18 cellular contexts compared by ENCODE assay signal in the genomic region with DNA sequence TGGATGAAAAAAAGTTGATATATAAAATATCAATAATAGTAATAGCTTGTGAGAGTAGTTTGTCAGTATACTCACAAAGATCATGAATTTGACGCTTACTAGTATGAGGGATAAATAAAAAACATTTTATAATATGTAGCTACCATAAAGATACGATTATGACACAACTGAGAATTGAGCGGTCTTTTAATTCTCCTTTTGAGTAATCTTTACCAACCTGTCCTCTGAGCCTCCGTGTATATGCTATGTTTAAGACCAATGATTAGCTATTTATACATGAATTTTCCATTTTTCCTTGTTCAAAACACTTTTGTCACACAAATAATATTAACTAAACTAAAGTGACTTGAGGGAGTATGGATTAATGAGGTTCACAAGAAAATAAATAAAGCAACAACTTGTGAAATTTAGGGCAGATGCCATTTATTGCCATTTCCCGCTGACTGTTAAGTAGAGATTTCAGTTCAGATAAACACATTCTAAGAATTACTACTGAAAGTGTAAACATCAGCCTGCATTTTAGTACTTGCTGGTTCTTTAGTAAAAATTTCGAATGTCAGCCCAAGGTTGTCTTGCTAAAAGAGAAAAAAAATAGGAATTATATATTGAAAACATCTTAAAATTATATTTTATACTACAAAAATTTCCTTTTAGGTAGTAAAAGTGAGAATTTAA. TPM values are rescaled to one million over a fixed set of nuclear protein-coding genes. Genes with fewer than 3 reads are reported as not detected.
DNase-seq lines count a peak whose midpoint lies in the region; ATAC-seq and TF ChIP-seq lines count a peak whose summit lies in the region.
"Had no signal": no experiment of that assay in that cellular context is flagged by ENCODE, and none has a peak within 500 bp of the region (broad histone marks: within the 10 kb centered on the region; RNA-seq: fewer than 3 reads in every experiment).

No MANE protein-coding gene starts in this region.

- H3K9me3 ChIP-seq in uterus, result no peaks in the 10 kb centered on the region
- H3K9me3 ChIP-seq: BLaER1 had no signal

- H3K4me1 ChIP-seq in uterus, result no peaks in the 10 kb centered on the region

- H3K27ac ChIP-seq in uterus, result no peak overlapping the region
- H3K27ac ChIP-seq: BLaER1, SK-N-MC had no signal

- H3K4me1 Mint-ChIP-seq in activated CD8-positive, alpha-beta memory T cell treated with anti-CD3 and anti-CD28 coated beads, Interleukin-2, amount 10 ng/mL, durations not matched to agents 7 days and 5 days, result peaks cover 20% of the 10 kb centered on the region
- H3K4me1 Mint-ChIP-seq in activated T-helper 2 cell treated with anti-CD3 and anti-CD28 coated beads, Interferon-gamma antibody, Interleukin-2, Interleukin-4, amounts not matched to agents 10 μg/mL and 5 μg/mL and 100 μg/mL, durations not matched to agents 14 hours and 24 hours and 36 hours (ENCODE audit: low read depth), result peaks cover 67% of the 10 kb centered on the region

- no peak for TF ChIP-seq CTCF in uterus (IDR thresholded peaks at IDR 0.05)

- H3K4me3 Mint-ChIP-seq in activated CD8-positive, alpha-beta memory T cell treated with anti-CD3 and anti-CD28 coated beads, Interleukin-2, amount 10 ng/mL, durations not matched to agents 7 days and 5 days, result no peak overlapping the region
- H3K4me3 Mint-ChIP-seq in activated T-helper 2 cell treated with anti-CD3 and anti-CD28 coated beads, Interferon-gamma antibody, Interleukin-2, Interleukin-4, amounts not matched to agents 10 μg/mL and 5 μg/mL and 100 μg/mL, durations not matched to agents 14 hours and 24 hours and 36 hours (ENCODE audit: low read depth), result peak overlapping the region; percentile 56
- H3K4me3 Mint-ChIP-seq: CD4-positive, CD25-positive, alpha-beta regulatory T cell had no signal

- H3K27ac Mint-ChIP-seq in activated CD8-positive, alpha-beta memory T cell treated with anti-CD3 and anti-CD28 coated beads, Interleukin-2, amount 10 ng/mL, durations not matched to agents 7 days and 5 days, result no peak overlapping the region
- peak overlapping the region; percentile 83 for H3K27ac Mint-ChIP-seq in activated T-helper 2 cell treated with anti-CD3 and anti-CD28 coated beads, Interferon-gamma antibody, Interleukin-2, Interleukin-4, amounts not matched to agents 10 μg/mL and 5 μg/mL and 100 μg/mL, durations not matched to agents 14 hours and 24 hours and 36 hours
- H3K27ac Mint-ChIP-seq: CD4-positive, CD25-positive, alpha-beta regulatory T cell had no signal

- peaks cover 40% of the 10 kb centered on the region for H3K27me3 Mint-ChIP-seq in activated CD8-positive, alpha-beta memory T cell treated with anti-CD3 and anti-CD28 coated beads, Interleukin-2, amount 10 ng/mL, durations not matched to agents 7 days and 5 days
- H3K27me3 Mint-ChIP-seq in activated T-helper 2 cell treated with anti-CD3 and anti-CD28 coated beads, Interferon-gamma antibody, Interleukin-2, Interleukin-4, amounts not matched to agents 10 μg/mL and 5 μg/mL and 100 μg/mL, durations not matched to agents 14 hours and 24 hours and 36 hours (ENCODE audit: low read depth), result peaks cover 31% of the 10 kb centered on the region

- no peak overlapping the region for H3K4me3 ChIP-seq in uterus
- H3K4me3 ChIP-seq: BLaER1, SK-N-MC had no signal

- H3K9me3 Mint-ChIP-seq in activated CD8-positive, alpha-beta memory T cell treated with anti-CD3 and anti-CD28 coated beads, Interleukin-2, amount 10 ng/mL, durations not matched to agents 7 days and 5 days (ENCODE audit: low read depth), result no peaks in the 10 kb centered on the region
- H3K9me3 Mint-ChIP-seq in activated T-helper 2 cell treated with anti-CD3 and anti-CD28 coated beads, Interferon-gamma antibody, Interleukin-2, Interleukin-4, amounts not matched to agents 10 μg/mL and 5 μg/mL and 100 μg/mL, durations not matched to agents 14 hours and 24 hours and 36 hours, result no peaks in the 10 kb centered on the region
- H3K9me3 Mint-ChIP-seq: CD4-positive, CD25-positive, alpha-beta regulatory T cell had no signal

- H3K36me3 Mint-ChIP-seq in activated CD8-positive, alpha-beta memory T cell treated with anti-CD3 and anti-CD28 coated beads, Interleukin-2, amount 10 ng/mL, durations not matched to agents 7 days and 5 days, result no peaks in the 10 kb centered on the region
- no peaks in the 10 kb centered on the region for H3K36me3 Mint-ChIP-seq in activated T-helper 2 cell treated with anti-CD3 and anti-CD28 coated beads, Interferon-gamma antibody, Interleukin-2, Interleukin-4, amounts not matched to agents 10 μg/mL and 5 μg/mL and 100 μg/mL, durations not matched to agents 14 hours and 24 hours and 36 hours (ENCODE audit: low read depth)
- H3K36me3 Mint-ChIP-seq: CD4-positive, CD25-positive, alpha-beta regulatory T cell had no signal

- no peak for DNase-seq in activated CD8-positive, alpha-beta memory T cell treated with anti-CD3 and anti-CD28 coated beads, Interleukin-2, amount 10 ng/mL, durations not matched to agents 7 days and 5 days
- no peak for DNase-seq in activated CD8-positive, alpha-beta memory T cell treated with anti-CD3 and anti-CD28 coated beads for 24 hours
- peak; percentile 59 for DNase-seq in OCI-M1 (lab: John Stamatoyannopoulos, UW)
- DNase-seq in activated T-helper 2 cell treated with anti-CD3 and anti-CD28 coated beads, Interferon-gamma antibody, Interleukin-2, Interleukin-4, amounts not matched to agents 10 μg/mL and 5 μg/mL and 100 μg/mL, durations not matched to agents 14 hours and 24 hours and 36 hours (ENCODE audit: low spot score), result no peak
- no peak for DNase-seq in foreskin melanocyte
- DNase-seq in uterus, result no peak
- DNase-seq: DMS53, NCI-H1417, NCI-H1694, NCI-H2081, NCI-H2227 treated with DMSO at 0.1 percent for 48 hours, NCI-H526 treated with DMSO at 0.1 percent for 48 hours, SIG-M5 had no signal

- H3K27me3 ChIP-seq in uterus, result peaks cover 0 to 13% of the 10 kb centered on the region in 2 donors
- H3K27me3 ChIP-seq: BLaER1 had no signal

- CTCF ChIA-PET in activated CD8-positive, alpha-beta memory T cell treated with anti-CD3 and anti-CD28 coated beads, Interleukin-2, amount 10 ng/mL, durations not matched to agents 7 days and 5 days (lab: Charles Lee), result no interaction called here

- ATAC-seq in activated CD8-positive, alpha-beta memory T cell treated with anti-CD3 and anti-CD28 coated beads, Interleukin-2, amount 10 ng/mL, durations not matched to agents 7 days and 5 days, result peak; percentile 51
- ATAC-seq in HG02798 (IDR thresholded peaks at IDR 0.05; ENCODE audit: poor library complexity, unreplicated experiment), result no peak
- ATAC-seq: HepG2 had no signal

- intact Hi-C loops in activated T-helper 2 cell treated with anti-CD3 and anti-CD28 coated beads, Interferon-gamma antibody, Interleukin-2, Interleukin-4, amounts not matched to agents 10 μg/mL and 5 μg/mL and 100 μg/mL, durations not matched to agents 14 hours and 24 hours and 36 hours (cut with micrococcal nuclease), result loop anchor here (2.0 to 10.0 kb wide), 4 partner anchors 16 to 830 kb away; no protein-coding TSS in a partner anchor
- intact Hi-C loops in uterus (cut with DNase I; ENCODE audit: low total_unique reads), result no loop called here

- H3K36me3 ChIP-seq in uterus, result no peaks in the 10 kb centered on the region
- H3K36me3 ChIP-seq: BLaER1 had no signal

- TF ChIP-seq POLR2A in uterus (IDR thresholded peaks at IDR 0.05), result no peak

RNA-seq across cellular contexts. Expression of gene IRS2, which starts 6.2 kb away (rescaled TPM):
- 1 to 10 TPM; 1.6 to 2.0 TPM for total RNA-seq in activated CD8-positive, alpha-beta memory T cell treated with anti-CD3 and anti-CD28 coated beads, Interleukin-2, amount 10 ng/mL, durations not matched to agents 7 days and 5 days
- 5.0 and 5.5 TPM in 2 replicates for total RNA-seq in activated T-helper 2 cell treated with anti-CD3 and anti-CD28 coated beads, Interferon-gamma antibody, Interleukin-2, Interleukin-4, amounts not matched to agents 10 μg/mL and 5 μg/mL and 100 μg/mL, durations not matched to agents 14 hours and 24 hours and 36 hours
- total RNA-seq in uterus, result 10 to 100 TPM in 2 of 4 donors, 1 to 10 TPM in 2; 6.5 to 20.3 (median 11.7) TPM
